23 cellular contexts compared by ENCODE assay signal in the genomic region with DNA sequence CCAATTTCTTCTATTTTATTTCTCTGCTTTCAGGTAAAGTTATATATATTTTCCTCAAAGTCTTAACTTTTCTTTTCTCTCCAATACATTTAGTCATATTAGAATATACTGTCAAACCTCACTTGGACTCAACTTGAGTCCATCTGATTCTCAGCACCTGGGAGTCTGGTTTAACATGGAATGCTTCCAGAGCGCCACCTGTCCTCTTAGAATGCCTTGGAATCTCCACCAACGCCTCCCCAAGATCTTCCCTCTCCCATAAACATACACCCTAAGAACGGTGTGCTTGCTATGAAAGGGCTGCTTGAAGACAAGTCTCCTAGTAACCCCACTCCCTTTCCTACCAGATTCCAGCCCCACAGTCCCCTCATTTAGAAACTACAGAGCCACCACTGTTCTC.
DNase-seq lines count a peak whose midpoint lies in the region; ATAC-seq and TF ChIP-seq lines count a peak whose summit lies in the region.
"Had no signal": no experiment of that assay in that cellular context is flagged by ENCODE, and none has a peak within 500 bp of the region (broad histone marks: within the 10 kb centered on the region; RNA-seq: fewer than 3 reads in every experiment).

No MANE protein-coding gene starts in this region.

- no peak for ATAC-seq in activated T-cell treated with anti-CD3 and anti-CD28 coated beads, Interleukin-2, amount 50 U/mL, for 4 hours
- peak; percentile 27 for ATAC-seq in body of pancreas
- no peak for ATAC-seq in natural killer cell treated with Interleukin-12 subunit alpha and Interleukin-12 subunit beta and Interleukin-15 and Interleukin-18, amount 100 ng/mL, for 72 hours
- ATAC-seq in GM21737 (IDR thresholded peaks at IDR 0.05; ENCODE audit: unreplicated experiment) = no peak
- no peak for ATAC-seq in GM21619 (IDR thresholded peaks at IDR 0.05; ENCODE audit: unreplicated experiment)

- H3K4me3 ChIP-seq in body of pancreas = no peak overlapping the region
- H3K4me3 ChIP-seq: BLaER1 treated with 17β-estradiol and CSF1 and Interleukin-3, amounts not matched to agents 10 nM and 100 nM; esophagus squamous epithelium; ovary; right lobe of liver had no signal

- peak overlapping the region in 1 of 4 donors; percentile 15 for H3K27ac ChIP-seq in body of pancreas
- H3K27ac ChIP-seq: BLaER1 treated with 17β-estradiol and CSF1 and Interleukin-3, amounts not matched to agents 10 nM and 100 nM; esophagus squamous epithelium; ovary; right lobe of liver had no signal

- H3K27me3 Mint-ChIP-seq in activated T-cell treated with anti-CD3 and anti-CD28 coated beads, Interleukin-2, amount 50 U/mL, for 4 hours (ENCODE audit: low read depth) = no peaks in the 10 kb centered on the region
- H3K27me3 Mint-ChIP-seq in natural killer cell treated with Interleukin-12 subunit alpha and Interleukin-12 subunit beta and Interleukin-15 and Interleukin-18, amount 100 ng/mL, for 72 hours = no peaks in the 10 kb centered on the region

- H3K36me3 Mint-ChIP-seq in activated T-cell treated with anti-CD3 and anti-CD28 coated beads, Interleukin-2, amount 50 U/mL, for 4 hours (ENCODE audit: insufficient read depth) = peaks cover 49% of the 10 kb centered on the region
- no peaks in the 10 kb centered on the region for H3K36me3 Mint-ChIP-seq in natural killer cell treated with Interleukin-12 subunit alpha and Interleukin-12 subunit beta and Interleukin-15 and Interleukin-18, amount 100 ng/mL, for 72 hours

- 42 to 51% methylated on average over 3 of the region's 3 CpGs for WGBS in body of pancreas, 2 donors

- intact Hi-C loops in body of pancreas (cut with DNase I) = no loop called here

- H3K9me3 Mint-ChIP-seq in activated T-cell treated with anti-CD3 and anti-CD28 coated beads, Interleukin-2, amount 50 U/mL, for 4 hours = no peaks in the 10 kb centered on the region
- no peaks in the 10 kb centered on the region for H3K9me3 Mint-ChIP-seq in natural killer cell treated with Interleukin-12 subunit alpha and Interleukin-12 subunit beta and Interleukin-15 and Interleukin-18, amount 100 ng/mL, for 72 hours

- TF ChIP-seq POLR2A in body of pancreas (IDR thresholded peaks at IDR 0.05) = no peak

- peak overlapping the region; percentile 6 for H3K4me3 Mint-ChIP-seq in activated T-cell treated with anti-CD3 and anti-CD28 coated beads, Interleukin-2, amount 50 U/mL, for 4 hours
- peak overlapping the region; percentile 63 for H3K4me3 Mint-ChIP-seq in natural killer cell treated with Interleukin-12 subunit alpha and Interleukin-12 subunit beta and Interleukin-15 and Interleukin-18, amount 100 ng/mL, for 72 hours

- peaks cover 54% of the 10 kb centered on the region for H3K4me1 ChIP-seq in body of pancreas

- H3K4me1 Mint-ChIP-seq in activated T-cell treated with anti-CD3 and anti-CD28 coated beads, Interleukin-2, amount 50 U/mL, for 4 hours (ENCODE audit: low read depth) = peaks cover 94% of the 10 kb centered on the region
- peaks cover 54 to 81% of the 10 kb centered on the region in 2 donors for H3K4me1 Mint-ChIP-seq in natural killer cell treated with Interleukin-12 subunit alpha and Interleukin-12 subunit beta and Interleukin-15 and Interleukin-18, amount 100 ng/mL, for 72 hours (ENCODE audit: low read depth in 2 of 2)

- H3K9me3 ChIP-seq in body of pancreas = no peaks in the 10 kb centered on the region
- H3K9me3 ChIP-seq: BLaER1 treated with 17β-estradiol and CSF1 and Interleukin-3, amounts not matched to agents 10 nM and 100 nM; esophagus squamous epithelium; ovary; right lobe of liver had no signal

- no peaks in the 10 kb centered on the region for H3K27me3 ChIP-seq in body of pancreas
- H3K27me3 ChIP-seq: BLaER1 treated with 17β-estradiol and CSF1 and Interleukin-3, amounts not matched to agents 10 nM and 100 nM; esophagus squamous epithelium; ovary; right lobe of liver had no signal

- H3K27ac Mint-ChIP-seq in natural killer cell treated with Interleukin-12 subunit alpha and Interleukin-12 subunit beta and Interleukin-15 and Interleukin-18, amount 100 ng/mL, for 72 hours = peak overlapping the region; percentile 18 to 46

- TF ChIP-seq CTCF in body of pancreas (IDR thresholded peaks at IDR 0.05) = no peak

- H3K36me3 ChIP-seq in body of pancreas (replicated peaks in 1 of 2; ENCODE audit: insufficient read depth in 1 of 2, low read depth in 2 of 2) = no peaks in the 10 kb centered on the region
- H3K36me3 ChIP-seq: ovary, right lobe of liver had no signal

- no peak for DNase-seq in activated T-cell treated with anti-CD3 and anti-CD28 coated beads, Interleukin-2, amount 50 U/mL, for 4 hours
- DNase-seq in activated T-cell treated with anti-CD3 and anti-CD28 coated beads, Interleukin-2, amount 50 U/mL, for 1 hour = no peak
- peak; percentile 7 for DNase-seq in NCI-H69 (lab: John Stamatoyannopoulos, UW)
- DNase-seq in body of pancreas = peak in 1 of 4 donors; percentile 53
- DNase-seq in natural killer cell treated with Interleukin-12 subunit alpha and Interleukin-12 subunit beta and Interleukin-15 and Interleukin-18, amount 100 ng/mL, for 72 hours (ENCODE audit: low spot score) = no peak
- DNase-seq in Ammon's horn (ENCODE audit: low spot score) = no peak
- DNase-seq: activated CD4-positive, alpha-beta T cell treated with anti-CD3 and anti-CD28 coated beads, Interleukin-2, amount 50 U/mL, for 4 hours; aorta; cerebellar nuclear complex; DMS 273 treated with DMSO at 0.1 percent for 48 hours; effector CD4-positive, alpha-beta T cell; esophagus squamous epithelium; GDM1; kidney glomerular epithelial cell; mammary epithelial cell; NCI-H1436; NCI-H524; ovary; right lobe of liver; SHP77 had no signal
